In the genomic region with DNA sequence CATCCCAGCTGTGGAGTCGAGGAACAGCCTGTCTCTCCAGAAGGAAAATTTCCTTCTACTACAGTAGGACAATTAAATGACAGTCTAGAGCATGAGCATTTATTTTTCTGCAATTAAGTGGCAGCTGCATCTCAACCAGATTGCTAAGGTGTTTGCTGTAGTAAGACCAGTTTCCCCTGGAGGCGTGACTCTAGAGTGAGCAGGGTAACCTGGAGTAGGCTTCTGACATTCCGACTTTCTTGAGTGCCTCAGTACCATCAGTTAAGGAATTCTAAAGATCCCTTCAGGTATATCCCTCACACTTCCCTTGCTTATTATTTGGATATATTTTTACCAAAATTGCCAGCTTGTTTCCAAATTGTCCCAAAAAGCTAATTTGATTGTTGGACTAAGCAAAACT, we compare ENCODE assay signal across 29 cellular contexts. TPM values are rescaled to one million over a fixed set of nuclear protein-coding genes. Genes with fewer than 3 reads are reported as not detected.
"Had no signal": no experiment of that assay in that cellular context is flagged by ENCODE, and none has a peak within 500 bp of the region (broad histone marks: within the 10 kb centered on the region; RNA-seq: fewer than 3 reads in every experiment).

No MANE protein-coding gene starts in this region.

- H3K27ac ChIP-seq: ascending aorta, breast epithelium, cardiac muscle cell, colonic mucosa, epithelial cell of prostate had no signal

- DNase-seq: activated CD4-positive, alpha-beta memory T cell treated with anti-CD3 and anti-CD28 coated beads for 36 hours; activated CD4-positive, alpha-beta T cell treated with anti-CD3 and anti-CD28 coated beads for 36 hours; activated CD4-positive, alpha-beta T cell treated with anti-CD3 and anti-CD28 coated beads, Interleukin-2, amount 10 ng/mL, durations not matched to agents 24 days and 14 days; activated CD4-positive, CD25-positive, alpha-beta regulatory T cell; activated CD4-positive, CD25-positive, alpha-beta regulatory T cell treated with anti-CD3 and anti-CD28 coated beads, Interleukin-2, amount 50 U/mL, for 72 hours; activated CD8-positive, alpha-beta memory T cell treated with anti-CD3 and anti-CD28 coated beads, Interleukin-2, amount 10 ng/mL, durations not matched to agents 7 days and 5 days; activated CD8-positive, alpha-beta memory T cell treated with anti-CD3 and anti-CD28 coated beads, Interleukin-2, amount 50 U/mL, for 4 hours; activated CD8-positive, alpha-beta T cell treated with anti-CD3 and anti-CD28 coated beads, Interleukin-2, amount 10 ng/mL, durations not matched to agents 7 days and 5 days; activated gamma-delta T cell; activated naive CD4-positive, alpha-beta T cell; activated naive CD4-positive, alpha-beta T cell treated with anti-CD3 and anti-CD28 coated beads, Interleukin-2, amount 10 ng/mL, durations not matched to agents 7 days and 5 days; activated naive CD8-positive, alpha-beta T cell treated with anti-CD3 and anti-CD28 coated beads, Interleukin-2, amount 10 ng/mL, durations not matched to agents 7 days and 5 days; activated T-cell treated with anti-CD3 and anti-CD28 coated beads for 4 hours; activated T-cell treated with anti-CD3 and anti-CD28 coated beads, Interleukin-2, amount 50 U/mL, for 24 hours; activated T-cell treated with anti-CD3 and anti-CD28 coated beads, Interleukin-2, amount 50 U/mL, for 72 hours; central memory CD4-positive, alpha-beta T cell; cerebellar nuclear complex; colonic mucosa; effector CD8-positive, alpha-beta T cell; foreskin fibroblast; head of caudate nucleus; T-helper 2 cell had no signal

- H3K4me3 ChIP-seq: ascending aorta, breast epithelium, cardiac muscle cell, colonic mucosa had no signal

- H3K36me3 ChIP-seq: ascending aorta, breast epithelium, cardiac muscle cell, colonic mucosa had no signal

- H3K4me1 ChIP-seq: ascending aorta, breast epithelium, colonic mucosa had no signal

- H3K9me3 ChIP-seq: ascending aorta, breast epithelium, colonic mucosa had no signal

- ATAC-seq: activated CD4-positive, alpha-beta T cell treated with anti-CD3 and anti-CD28 coated beads for 36 hours; activated CD8-positive, alpha-beta memory T cell treated with anti-CD3 and anti-CD28 coated beads, Interleukin-2, amount 10 ng/mL, durations not matched to agents 7 days and 5 days; activated CD8-positive, alpha-beta T cell treated with anti-CD3 and anti-CD28 coated beads, Interleukin-2, amount 10 ng/mL, durations not matched to agents 7 days and 5 days; activated naive CD4-positive, alpha-beta T cell treated with anti-CD3 and anti-CD28 coated beads, Interleukin-2, amount 50 U/mL, for 72 hours; activated T-cell treated with anti-CD3 and anti-CD28 coated beads, Interleukin-2, amount 50 U/mL, for 72 hours had no signal

- H3K27me3 ChIP-seq: ascending aorta, breast epithelium, cardiac muscle cell, colonic mucosa had no signal

RNA-seq across cellular contexts. Expression of gene IRX2, which starts 59.2 kb away (rescaled TPM):
- total RNA-seq: activated CD4-positive, alpha-beta memory T cell treated with anti-CD3 and anti-CD28 coated beads for 36 hours; activated CD4-positive, alpha-beta T cell treated with anti-CD3 and anti-CD28 coated beads for 36 hours; activated CD4-positive, alpha-beta T cell treated with anti-CD3 and anti-CD28 coated beads, Interleukin-2, amount 10 ng/mL, durations not matched to agents 24 days and 14 days; activated CD8-positive, alpha-beta memory T cell treated with anti-CD3 and anti-CD28 coated beads for 36 hours; activated CD8-positive, alpha-beta memory T cell treated with anti-CD3 and anti-CD28 coated beads, Interleukin-2, amount 10 ng/mL, durations not matched to agents 7 days and 5 days; activated CD8-positive, alpha-beta T cell treated with anti-CD3 and anti-CD28 coated beads, Interleukin-2, amount 10 ng/mL, durations not matched to agents 7 days and 5 days; activated naive CD4-positive, alpha-beta T cell treated with anti-CD3 and anti-CD28 coated beads, Interleukin-2, amount 50 U/mL, for 72 hours; activated naive CD8-positive, alpha-beta T cell treated with anti-CD3 and anti-CD28 coated beads, Interleukin-2, amount 10 ng/mL, durations not matched to agents 7 days and 5 days; activated T-cell treated with anti-CD3 and anti-CD28 coated beads, Interleukin-2, amount 50 U/mL, for 72 hours; ascending aorta; endothelial cell of umbilical vein had no signal
